ENCODE assay signal across 8 cellular contexts in the genomic region with DNA sequence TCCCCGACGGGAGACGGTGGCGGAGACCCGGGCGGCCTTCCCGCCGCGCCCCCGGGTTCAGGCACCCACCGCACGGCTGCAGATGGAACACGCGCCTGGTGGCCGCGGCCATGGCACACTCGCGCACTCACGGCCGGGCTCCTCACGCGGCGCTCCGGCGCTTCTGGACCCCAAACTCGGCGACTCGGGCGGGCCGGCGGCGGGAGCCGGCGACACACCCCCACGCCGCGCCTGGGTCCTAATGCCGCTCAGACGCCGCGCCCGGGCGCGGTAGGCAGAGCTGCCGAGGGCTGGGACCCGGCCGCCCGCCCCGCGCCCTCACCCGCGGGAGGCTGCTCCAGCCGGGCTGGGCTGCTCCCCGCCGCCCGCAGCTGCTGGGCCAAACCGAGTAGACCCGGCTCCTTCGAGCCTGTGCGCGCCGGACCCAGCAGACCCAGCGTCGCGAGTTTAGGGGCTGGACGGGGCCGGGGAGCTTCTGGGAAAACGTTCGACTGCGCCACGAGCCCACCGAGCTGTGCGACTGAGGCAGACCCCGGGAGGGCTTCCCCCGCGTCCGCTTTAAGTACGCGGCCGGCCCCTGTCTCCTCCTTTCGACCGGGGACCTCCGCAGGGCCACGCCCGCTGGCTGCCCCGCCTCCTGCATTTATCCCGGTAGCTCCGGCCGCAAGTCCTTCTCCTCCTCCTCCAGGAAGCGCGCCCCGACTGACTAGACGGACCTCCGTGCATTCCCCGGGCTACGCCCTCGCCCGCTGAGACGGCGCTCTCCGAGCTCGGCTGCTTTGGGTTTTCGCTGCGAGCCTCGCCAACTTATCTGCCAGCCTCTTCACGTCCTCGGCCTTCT. TPM values are rescaled to one million over a fixed set of nuclear protein-coding genes. Genes with fewer than 3 reads are reported as not detected.
A peak's percentile ranks its signal among the peaks of the same experiment; 100 is the strongest.
DNase-seq lines count a peak whose midpoint lies in the region; ATAC-seq and TF ChIP-seq lines count a peak whose summit lies in the region.

A gene (minus strand): TSS at position 165 of the 841 bp plus-strand sequence. CDS start 53 bp downstream, at position 112.

- ATAC-seq in GM21576 (IDR thresholded peaks at IDR 0.05; ENCODE audit: unreplicated experiment) (peak; percentile 39), HG03565 (IDR thresholded peaks at IDR 0.05; ENCODE audit: unreplicated experiment) (no peak), HG03135 (IDR thresholded peaks at IDR 0.05; ENCODE audit: unreplicated experiment) (no peak)
- peak; percentile 64 for ATAC-seq in naive thymus-derived CD4-positive, alpha-beta T cell

- TF ChIP-seq CTCF in fibroblast of lung (conservative IDR thresholded peaks at IDR 0.05 in 1 of 2, IDR thresholded peaks at IDR 0.05 in 1 of 2; ENCODE audit: low read depth in 1 of 2, low read length in 2 of 2), result no peak

- DNase-seq in COLO668 (lab: John Stamatoyannopoulos, UW; ENCODE audit: unreplicated experiment) (peak; percentile 80), NCI-H226 (peak; percentile 54), fibroblast of lung (ENCODE audit: low read depth in 2 of 2) (peak; percentile 61 to 66)
- DNase-seq in activated CD8-positive, alpha-beta memory T cell treated with anti-CD3 and anti-CD28 coated beads, Interleukin-2, amount 50 U/mL, for 48 hours, result peak; percentile 76
- DNase-seq in naive thymus-derived CD4-positive, alpha-beta T cell, result peak in 3 of 9 donors; percentile 22 to 57 (median 34)

- no peaks in the 10 kb centered on the region for H3K79me2 ChIP-seq in fibroblast of lung (ENCODE audit: control insufficient read depth, insufficient read depth, low read length)

- no peak within 1 kb of the TSS for H3K27ac ChIP-seq in fibroblast of lung (ENCODE audit: insufficient read depth, low read length)
- no peak within 1 kb of the TSS for H3K27ac ChIP-seq in naive thymus-derived CD4-positive, alpha-beta T cell (ENCODE audit: low read depth, low read length)

- no peaks in the 10 kb centered on the region for H3K9me3 ChIP-seq in fibroblast of lung (ENCODE audit: control insufficient read depth, insufficient read depth, low read depth, low read length)
- H3K9me3 ChIP-seq in naive thymus-derived CD4-positive, alpha-beta T cell (ENCODE audit: control insufficient read depth in 2 of 3, low read length in 3 of 3), result no peaks in the 10 kb centered on the region

- peak within 1 kb of the TSS; percentile 49 to 85 (median 68) for H3K4me3 ChIP-seq in fibroblast of lung (replicated peaks in 1 of 4; ENCODE audit: control extremely low read depth in 1 of 4, insufficient read depth in 1 of 4, low read depth in 3 of 4, low read length in 4 of 4)
- peak within 1 kb of the TSS; percentile 59 for H3K4me3 ChIP-seq in naive thymus-derived CD4-positive, alpha-beta T cell (ENCODE audit: low read length)

- H3K27me3 ChIP-seq in fibroblast of lung (ENCODE audit: control insufficient read depth, insufficient read depth, low read length), result peaks cover 15% of the 10 kb centered on the region
- H3K27me3 ChIP-seq in naive thymus-derived CD4-positive, alpha-beta T cell (ENCODE audit: control insufficient read depth in 2 of 2, insufficient read depth in 2 of 2, low read length in 2 of 2), result peaks cover 0 to 27% of the 10 kb centered on the region in 2 donors

- intact Hi-C loops in naive thymus-derived CD4-positive, alpha-beta T cell (cut with micrococcal nuclease), result loop anchor here in 1 of 2 donors (2.0 kb wide), 1 partner anchor 16 kb away; no protein-coding TSS in a partner anchor

- peaks cover 0 to 1% (median 0%) of the 10 kb centered on the region in 11 donors for H3K9me3 Mint-ChIP-seq in naive thymus-derived CD4-positive, alpha-beta T cell

- H2AFZ ChIP-seq in fibroblast of lung (ENCODE audit: low read length), result peak within 1 kb of the TSS; percentile 81

- H3K36me3 ChIP-seq in fibroblast of lung (ENCODE audit: control insufficient read depth, insufficient read depth, low read length), result no peaks in the 10 kb centered on the region
- H3K36me3 ChIP-seq in naive thymus-derived CD4-positive, alpha-beta T cell (ENCODE audit: control insufficient read depth in 2 of 3, insufficient read depth in 3 of 3, low read length in 3 of 3), result no peaks in the 10 kb centered on the region

- H3K9ac ChIP-seq in fibroblast of lung (ENCODE audit: insufficient read depth, low read length), result peak within 1 kb of the TSS; percentile 21

- CTCF ChIA-PET in naive thymus-derived CD4-positive, alpha-beta T cell (lab: Charles Lee), result interaction anchor here (1.9 kb wide), 1 partner anchor 20 kb away, joined by 5 read pairs; no protein-coding TSS in a partner anchor

- POLR2A ChIA-PET in naive thymus-derived CD4-positive, alpha-beta T cell (lab: Charles Lee), result interaction anchor here (0.7 to 1.0 kb wide), 2 partner anchors 16 to 25 kb away, joined by 3 to 4 read pairs; no protein-coding TSS in a partner anchor

- peak within 1 kb of the TSS; percentile 83 to 97 (median 92) for H3K4me3 Mint-ChIP-seq in naive thymus-derived CD4-positive, alpha-beta T cell

- H3K36me3 Mint-ChIP-seq in naive thymus-derived CD4-positive, alpha-beta T cell, result no peaks in the 10 kb centered on the region

- peak within 1 kb of the TSS; percentile 92 for H3K4me2 ChIP-seq in fibroblast of lung (ENCODE audit: extremely low read depth, insufficient read depth, low read length)

- H3K4me1 ChIP-seq in fibroblast of lung (ENCODE audit: control insufficient read depth, extremely low read depth, insufficient read depth, low read length), result no peaks in the 10 kb centered on the region
- peaks cover 0 to 16% of the 10 kb centered on the region in 2 donors for H3K4me1 ChIP-seq in naive thymus-derived CD4-positive, alpha-beta T cell (ENCODE audit: control insufficient read depth in 2 of 2, insufficient read depth in 2 of 2, low read length in 2 of 2)

- H3K4me1 Mint-ChIP-seq in naive thymus-derived CD4-positive, alpha-beta T cell, result peaks cover 6 to 16% (median 8%) of the 10 kb centered on the region in 7 donors

- peak within 1 kb of the TSS in 5 of 9 donors; percentile 28 to 77 (median 46) for H3K27ac Mint-ChIP-seq in naive thymus-derived CD4-positive, alpha-beta T cell

- H3K27me3 Mint-ChIP-seq in naive thymus-derived CD4-positive, alpha-beta T cell, result peaks cover 37 to 66% (median 49%) of the 10 kb centered on the region in 5 donors

- H4K20me1 ChIP-seq in fibroblast of lung (ENCODE audit: control insufficient read depth, extremely low read depth, insufficient read depth, low read length), result no peaks in the 10 kb centered on the region

RNA-seq across cellular contexts. Expression of the gene that starts here (rescaled TPM):
- 0.51 and 1.7 TPM in 2 replicates for total RNA-seq in fibroblast of lung
- polyA plus RNA-seq in fibroblast of lung, result 0.56 and 1.1 TPM in 2 replicates
- polyA plus RNA-seq in fibroblast of lung (2012), result 1.3 and 3.0 TPM in 2 replicates
- polyA minus RNA-seq in fibroblast of lung (ENCODE audit: low replicate concordance), result 4.0 and 6.1 TPM in 2 replicates
- total RNA-seq in naive thymus-derived CD4-positive, alpha-beta T cell, result 1 to 10 TPM in 2 of 5 experiments, under 1 TPM in 2, not detected in 1; 0.19 to 1.5 (median 0.93) TPM
- polyA plus RNA-seq in naive thymus-derived CD4-positive, alpha-beta T cell, result not detected

Comparison
In these comparisons a context has a peak if more than half of its experiments do, and no peak if none do; other contexts are left out.
1. ATAC-seq: peak in GM21576 (single experiment) and naive thymus-derived CD4-positive, alpha-beta T cell (single experiment); none in HG03565 (single experiment) and HG03135 (single experiment).